In genomic region chr9:94167055-94167346, GRCh38 we compare ENCODE assay signal across 8 cellular contexts.
DNase-seq lines count a peak whose midpoint lies in the region; ATAC-seq and TF ChIP-seq lines count a peak whose summit lies in the region.

No MANE protein-coding gene starts in this region.

- H3K27me3 ChIP-seq in BE2C (no peaks in the 10 kb centered on the region), right lobe of liver (no peaks in the 10 kb centered on the region), upper lobe of left lung (no peaks in the 10 kb centered on the region)

- intact Hi-C loops in right lobe of liver (cut with DNase I): no loop called here

- H3K27ac ChIP-seq in right lobe of liver (peak overlapping the region; percentile 98 to 100 (median 99)), upper lobe of left lung (peak overlapping the region; percentile 100)

- TF ChIP-seq CTCF in BE2C (IDR thresholded peaks at IDR 0.05; ENCODE audit: low read depth, low read length) (no peak), HFF-Myc (IDR thresholded peaks at IDR 0.05; ENCODE audit: low read depth, low read length, missing control alignments) (no peak), right lobe of liver (IDR thresholded peaks at IDR 0.05) (no peak), upper lobe of left lung (IDR thresholded peaks at IDR 0.05) (peak in 1 of 6 experiments; percentile 19)

- no peak for TF ChIP-seq EP300 in upper lobe of left lung (IDR thresholded peaks at IDR 0.05)

- ATAC-seq in right lobe of liver: no peak
- ATAC-seq in upper lobe of left lung (ENCODE audit: low FRiP score in 2 of 2): peak in 1 of 2 donors; percentile 73
- no peak for ATAC-seq in GM18909 (IDR thresholded peaks at IDR 0.05; ENCODE audit: poor library complexity, unreplicated experiment)
- no peak for ATAC-seq in GM18502 (IDR thresholded peaks at IDR 0.05; ENCODE audit: poor library complexity, unreplicated experiment)

- H3K9me3 ChIP-seq in BE2C (no peaks in the 10 kb centered on the region), right lobe of liver (no peaks in the 10 kb centered on the region), upper lobe of left lung (no peaks in the 10 kb centered on the region)

- WGBS in right lobe of liver (ENCODE audit: insufficient coverage, low coverage, low lambda C conversion rate, missing lambda C conversion rate): 0% methylated on average over 17 of the region's 19 CpGs
- 0% methylated on average over 8 to 19 of the region's 19 CpGs for WGBS in upper lobe of left lung, 2 donors

- TF ChIP-seq POLR2A in right lobe of liver (IDR thresholded peaks at IDR 0.05) (peak; percentile 60), upper lobe of left lung (IDR thresholded peaks at IDR 0.05) (peak in 2 of 4 donors; percentile 15 to 50)

- H3K4me3 ChIP-seq in BE2C (ENCODE audit: low read depth, low read length): peak overlapping the region; percentile 93
- peak overlapping the region; percentile 87 for H3K4me3 ChIP-seq in HFF-Myc (replicated peaks; ENCODE audit: low read depth, low read length)
- H3K4me3 ChIP-seq in right lobe of liver: peak overlapping the region; percentile 74 to 97 (median 84)
- peak overlapping the region; percentile 35 to 96 (median 86) for H3K4me3 ChIP-seq in upper lobe of left lung

- no peak for DNase-seq in BE2C
- DNase-seq in HFF-Myc (ENCODE audit: extremely low read depth, low read depth): peak; percentile 58
- DNase-seq in amniotic stem cell (lab: John Stamatoyannopoulos, UW): peak; percentile 42
- DNase-seq in right lobe of liver: no peak
- DNase-seq in upper lobe of left lung: peak in 1 of 2 donors; percentile 86
- DNase-seq in NCI-H82 treated with DMSO at 0.1 percent for 48 hours (lab: John Stamatoyannopoulos, UW; ENCODE audit: unreplicated experiment): no peak

- peaks cover 5% of the 10 kb centered on the region; the same call in 1 of the 2 replicates for H3K4me1 ChIP-seq in BE2C
- peaks cover 0 to 37% (median 9%) of the 10 kb centered on the region in 4 donors for H3K4me1 ChIP-seq in right lobe of liver
- peaks cover 38 to 51% (median 46%) of the 10 kb centered on the region in 4 donors for H3K4me1 ChIP-seq in upper lobe of left lung

- peaks cover 14% of the 10 kb centered on the region for H3K36me3 ChIP-seq in BE2C
- H3K36me3 ChIP-seq in right lobe of liver: peaks cover 0 to 5% (median 0%) of the 10 kb centered on the region in 4 donors
- H3K36me3 ChIP-seq in upper lobe of left lung: peaks cover 0 to 9% (median 2%) of the 10 kb centered on the region in 4 donors

Comparison
In these comparisons a context has a peak if more than half of its experiments do, and no peak if none do; other contexts are left out.
1. DNase-seq: peak in HFF-Myc (single experiment) and amniotic stem cell (single experiment); none in BE2C (single experiment), right lobe of liver (0 of 3) and NCI-H82 treated with DMSO at 0.1 percent for 48 hours (single experiment).
2. Peak in every context shown above with its lines, with median percentiles within 50 percentile points of each other: H3K4me3 ChIP-seq.